ENCODE assay signal across 8 cellular contexts in genomic region chr14:75063013-75063412, GRCh38. TPM values are rescaled to one million over a fixed set of nuclear protein-coding genes. Genes with fewer than 3 reads are reported as not detected.
DNase-seq lines count a peak whose midpoint lies in the region; ATAC-seq and TF ChIP-seq lines count a peak whose summit lies in the region.

No MANE protein-coding gene starts in this region.

- TF ChIP-seq CTCF in CD4-positive, alpha-beta T cell (IDR thresholded peaks at IDR 0.05), result no peak
- TF ChIP-seq CTCF in neural crest cell (conservative IDR thresholded peaks at IDR 0.05) (no peak), body of pancreas (IDR thresholded peaks at IDR 0.05) (no peak)

- TF ChIP-seq POLR2A in body of pancreas (IDR thresholded peaks at IDR 0.05), result no peak

- no peak for DNase-seq in CD4-positive, alpha-beta T cell
- peak; percentile 34 for DNase-seq in NCI-H1694 treated with DMSO at 0.1 percent for 48 hours (lab: John Stamatoyannopoulos, UW)
- no peak for DNase-seq in neural crest cell (ENCODE audit: low read depth, low spot score)
- no peak for DNase-seq in NCI-H82 treated with DMSO at 0.1 percent for 48 hours (lab: John Stamatoyannopoulos, UW; ENCODE audit: unreplicated experiment)
- DNase-seq in body of pancreas, result no peak

- intact Hi-C loops in CD4-positive, alpha-beta T cell (cut with DNase I, micrococcal nuclease), result loop anchor here in 1 of 2 experiments (10.0 kb wide), 1 partner anchor 58 kb away; the partner anchor contains the start of gene EIF2B2
- intact Hi-C loops in body of pancreas (cut with DNase I), result no loop called here

- POLR2A ChIA-PET in CD4-positive, alpha-beta T cell (lab: Charles Lee), result interaction anchor here (0.7 to 3.0 kb wide), 6 partner anchors 12 to 64 kb away, joined by 3 to 22 read pairs (median 10); partner anchors contain the start of genes EIF2B2, MLH3 and NEK9

- H3K27ac Mint-ChIP-seq in CD4-positive, alpha-beta T cell, result peak overlapping the region; percentile 93
- H3K27ac Mint-ChIP-seq in neural crest cell (ENCODE audit: unreplicated experiment), result no peak overlapping the region

- H3K9me3 Mint-ChIP-seq in CD4-positive, alpha-beta T cell, result no peaks in the 10 kb centered on the region
- no peaks in the 10 kb centered on the region for H3K9me3 Mint-ChIP-seq in neural crest cell

- no peaks in the 10 kb centered on the region for H3K27me3 Mint-ChIP-seq in CD4-positive, alpha-beta T cell
- H3K27me3 Mint-ChIP-seq in neural crest cell (ENCODE audit: low read depth), result no peaks in the 10 kb centered on the region

- H3K4me1 ChIP-seq in duodenal mucosa (ENCODE audit: control insufficient read depth in 1 of 2, insufficient read depth in 2 of 2, low read length in 2 of 2), result peaks cover 9 to 11% of the 10 kb centered on the region in 2 donors
- peaks cover 20% of the 10 kb centered on the region for H3K4me1 ChIP-seq in body of pancreas

- H3K4me3 Mint-ChIP-seq in CD4-positive, alpha-beta T cell, result peak overlapping the region; percentile 98
- H3K4me3 Mint-ChIP-seq in neural crest cell, result peak overlapping the region; percentile 99

- H3K36me3 Mint-ChIP-seq in CD4-positive, alpha-beta T cell (ENCODE audit: low read depth), result peaks cover 26% of the 10 kb centered on the region
- H3K36me3 Mint-ChIP-seq in neural crest cell (ENCODE audit: low read depth), result peaks cover 21% of the 10 kb centered on the region

- no peaks in the 10 kb centered on the region for H3K27me3 ChIP-seq in CD4-positive, alpha-beta T cell (ENCODE audit: control insufficient read depth, insufficient read depth, low read length)
- H3K27me3 ChIP-seq in duodenal mucosa (ENCODE audit: control insufficient read depth in 1 of 2, insufficient read depth in 2 of 2, low read length in 2 of 2) (no peaks in the 10 kb centered on the region), body of pancreas (no peaks in the 10 kb centered on the region)

- CTCF ChIA-PET in CD4-positive, alpha-beta T cell (lab: Charles Lee), result interaction anchor here (0.6 to 2.0 kb wide), 7 partner anchors 11 to 648 kb away, joined by 3 to 7 read pairs (median 3); partner anchors contain the start of genes DLST and MLH3

- WGBS in body of pancreas, 2 donors, result 29 to 33% methylated on average over 5 of the region's 5 CpGs

- peak overlapping the region; percentile 74 to 94 for H3K9ac ChIP-seq in duodenal mucosa (ENCODE audit: low read depth in 1 of 2, low read length in 2 of 2)

- no peak for ATAC-seq in CD4-positive, alpha-beta T cell (ENCODE audit: poor library complexity)
- ATAC-seq in HG02623 (IDR thresholded peaks at IDR 0.05; ENCODE audit: unreplicated experiment) (no peak), body of pancreas (no peak), HG03354 (IDR thresholded peaks at IDR 0.05; ENCODE audit: poor library complexity, severe bottlenecking, unreplicated experiment) (no peak)

- peaks cover 46% of the 10 kb centered on the region for H3K4me1 Mint-ChIP-seq in CD4-positive, alpha-beta T cell (ENCODE audit: low read depth)
- H3K4me1 Mint-ChIP-seq in neural crest cell, result peaks cover 20% of the 10 kb centered on the region

- peak overlapping the region; percentile 85 to 98 for H3K4me3 ChIP-seq in duodenal mucosa (ENCODE audit: low read depth in 1 of 2, low read length in 2 of 2)
- no peak overlapping the region for H3K4me3 ChIP-seq in body of pancreas

- no peaks in the 10 kb centered on the region for H3K9me3 ChIP-seq in CD4-positive, alpha-beta T cell (ENCODE audit: control insufficient read depth, low read length)
- no peaks in the 10 kb centered on the region for H3K9me3 ChIP-seq in duodenal mucosa (ENCODE audit: control insufficient read depth in 1 of 2, low read length in 2 of 2)
- no peaks in the 10 kb centered on the region for H3K9me3 ChIP-seq in body of pancreas

- H3K27ac ChIP-seq in CD4-positive, alpha-beta T cell (ENCODE audit: low read depth, low read length), result no peak overlapping the region
- no peak overlapping the region for H3K27ac ChIP-seq in duodenal mucosa (ENCODE audit: low read depth, low read length)
- peak overlapping the region in 1 of 4 donors; percentile 83 for H3K27ac ChIP-seq in body of pancreas

- no peaks in the 10 kb centered on the region for H3K36me3 ChIP-seq in duodenal mucosa (ENCODE audit: control insufficient read depth in 1 of 2, insufficient read depth in 2 of 2, low read length in 2 of 2)
- H3K36me3 ChIP-seq in body of pancreas (replicated peaks in 1 of 2; ENCODE audit: insufficient read depth in 1 of 2, low read depth in 2 of 2), result no peaks in the 10 kb centered on the region

RNA-seq across cellular contexts. Expression of gene ACYP1, which starts 0.8 kb away (rescaled TPM):
- 1 to 10 TPM; 7.9 to 9.4 TPM for total RNA-seq in CD4-positive, alpha-beta T cell
- total RNA-seq in neural crest cell (35.9 and 37.1 TPM in 2 replicates), body of pancreas (1 to 10 TPM; 8.3 to 9.9 TPM)

RNA-seq across cellular contexts. Expression of gene ZC2HC1C, which starts 6.4 kb away (rescaled TPM):
- total RNA-seq in CD4-positive, alpha-beta T cell, result under 1 TPM; 0.22 to 0.30 TPM
- total RNA-seq in neural crest cell (1.3 and 1.9 TPM in 2 replicates), body of pancreas (1 to 10 TPM; 7.3 to 7.8 TPM)

RNA-seq across cellular contexts. Expression of gene MLH3, which starts 11.7 kb away (rescaled TPM):
- 10 to 100 TPM; 13.2 to 14.4 TPM for total RNA-seq in CD4-positive, alpha-beta T cell
- total RNA-seq in neural crest cell, result 27.7 and 34.2 TPM in 2 replicates
- 10 to 100 TPM; 18.2 to 23.7 TPM for total RNA-seq in body of pancreas

Comparison
In these comparisons a context has a peak if more than half of its experiments do, and no peak if none do; other contexts are left out.
1. H3K4me3 ChIP-seq: peak in duodenal mucosa (2 of 2); none in body of pancreas (0 of 2).